2 cellular contexts compared by ENCODE assay signal in the genomic region with DNA sequence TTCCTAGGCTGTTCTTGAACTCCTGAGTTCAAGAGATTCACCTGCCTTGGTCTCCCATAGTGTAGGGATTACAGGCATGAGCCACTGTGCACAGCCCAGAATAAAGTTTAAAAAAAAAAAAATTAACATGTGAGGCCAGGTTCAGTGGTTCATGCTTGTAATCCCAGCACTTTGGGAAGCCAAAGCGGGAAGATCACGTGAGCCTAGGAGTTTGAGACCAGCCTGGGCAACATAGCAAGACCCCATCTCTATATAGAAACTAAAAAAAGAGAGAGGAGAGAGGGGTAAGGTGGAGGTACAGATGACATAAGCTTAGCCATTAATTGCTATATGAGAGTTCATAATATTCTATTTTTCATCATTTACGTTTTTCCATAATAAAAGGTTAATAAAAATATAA.
TF ChIP-seq lines count a peak whose summit lies in the region.

No MANE protein-coding gene starts in this region.

TF ChIP-seq in HepG2, 621 proteins besides CTCF, POLR2A, EP300 and RAD21:
- TF ChIP-seq ZNF790 (CRISPR knock-in tag; IDR thresholded peaks at IDR 0.05; ENCODE audit: borderline replicate concordance) (no peak), ZNF382 (CRISPR knock-in tag; IDR thresholded peaks at IDR 0.05; ENCODE audit: borderline replicate concordance) (no peak), ZNF557 (CRISPR knock-in tag; IDR thresholded peaks at IDR 0.05) (no peak), ZNF331 (CRISPR knock-in tag; IDR thresholded peaks at IDR 0.05) (no peak), ZNF121 (CRISPR knock-in tag; IDR thresholded peaks at IDR 0.05) (peak; percentile 77; the same call in 1 of the 2 replicates), GATAD1 (CRISPR knock-in tag; IDR thresholded peaks at IDR 0.05) (no peak)

TF ChIP-seq in WTC11, 78 proteins besides CTCF, POLR2A, EP300 and RAD21 (continued from another document):
- no peak for TF ChIP-seq NR3C1 (CRISPR knock-in tag; conservative IDR thresholded peaks at IDR 0.05; ENCODE audit: low read depth)
TF ChIP-seq in WTC11: peak in this region for 1.
